Comparison of ENCODE assay signal across 1 cellular context in the genomic region with DNA sequence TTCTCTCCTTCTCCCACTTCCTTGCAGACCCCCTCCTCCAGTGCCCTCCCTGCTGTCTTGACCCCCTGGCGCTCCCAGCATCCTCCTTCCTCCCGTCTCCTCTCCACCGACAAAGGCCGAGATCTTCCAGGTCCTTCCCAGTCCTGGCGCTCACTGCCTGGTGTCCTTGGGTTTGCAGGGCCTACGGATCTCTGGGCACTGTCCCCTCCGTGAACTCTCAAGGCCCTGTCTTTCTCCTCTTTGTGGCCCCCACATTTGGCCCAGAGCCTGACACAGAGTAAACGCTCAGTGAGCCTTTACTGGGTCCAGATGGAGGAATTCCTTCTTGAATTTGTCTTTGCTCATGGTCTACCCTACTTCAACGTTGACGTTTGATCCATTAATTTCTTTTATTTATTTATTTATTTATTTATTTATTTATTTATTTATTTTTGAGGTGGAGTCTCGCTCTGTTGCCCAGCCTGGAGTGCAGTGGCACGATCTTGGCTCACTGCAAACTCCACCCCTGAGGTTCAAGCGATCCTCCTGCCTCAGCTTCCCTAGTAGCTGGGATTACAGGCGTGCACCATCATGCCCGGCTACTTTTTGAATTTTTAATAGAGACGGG.
TF ChIP-seq lines count a peak whose summit lies in the region.

No MANE protein-coding gene starts in this region.

TF ChIP-seq in K562, 482 proteins besides CTCF, POLR2A, EP300 and RAD21:
- TF ChIP-seq, protein P1, sequence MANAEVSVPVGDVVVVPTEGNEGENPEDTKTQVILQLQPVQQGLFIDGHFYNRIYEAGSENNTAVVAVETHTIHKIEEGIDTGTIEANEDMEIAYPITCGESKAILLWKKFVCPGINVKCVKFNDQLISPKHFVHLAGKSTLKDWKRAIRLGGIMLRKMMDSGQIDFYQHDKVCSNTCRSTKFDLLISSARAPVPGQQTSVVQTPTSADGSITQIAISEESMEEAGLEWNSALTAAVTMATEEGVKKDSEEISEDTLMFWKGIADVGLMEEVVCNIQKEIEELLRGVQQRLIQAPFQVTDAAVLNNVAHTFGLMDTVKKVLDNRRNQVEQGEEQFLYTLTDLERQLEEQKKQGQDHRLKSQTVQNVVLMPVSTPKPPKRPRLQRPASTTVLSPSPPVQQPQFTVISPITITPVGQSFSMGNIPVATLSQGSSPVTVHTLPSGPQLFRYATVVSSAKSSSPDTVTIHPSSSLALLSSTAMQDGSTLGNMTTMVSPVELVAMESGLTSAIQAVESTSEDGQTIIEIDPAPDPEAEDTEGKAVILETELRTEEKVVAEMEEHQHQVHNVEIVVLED (CRISPR knock-in tag; IDR thresholded peaks at IDR 0.05) = no peak
- TF ChIP-seq, protein P2, sequence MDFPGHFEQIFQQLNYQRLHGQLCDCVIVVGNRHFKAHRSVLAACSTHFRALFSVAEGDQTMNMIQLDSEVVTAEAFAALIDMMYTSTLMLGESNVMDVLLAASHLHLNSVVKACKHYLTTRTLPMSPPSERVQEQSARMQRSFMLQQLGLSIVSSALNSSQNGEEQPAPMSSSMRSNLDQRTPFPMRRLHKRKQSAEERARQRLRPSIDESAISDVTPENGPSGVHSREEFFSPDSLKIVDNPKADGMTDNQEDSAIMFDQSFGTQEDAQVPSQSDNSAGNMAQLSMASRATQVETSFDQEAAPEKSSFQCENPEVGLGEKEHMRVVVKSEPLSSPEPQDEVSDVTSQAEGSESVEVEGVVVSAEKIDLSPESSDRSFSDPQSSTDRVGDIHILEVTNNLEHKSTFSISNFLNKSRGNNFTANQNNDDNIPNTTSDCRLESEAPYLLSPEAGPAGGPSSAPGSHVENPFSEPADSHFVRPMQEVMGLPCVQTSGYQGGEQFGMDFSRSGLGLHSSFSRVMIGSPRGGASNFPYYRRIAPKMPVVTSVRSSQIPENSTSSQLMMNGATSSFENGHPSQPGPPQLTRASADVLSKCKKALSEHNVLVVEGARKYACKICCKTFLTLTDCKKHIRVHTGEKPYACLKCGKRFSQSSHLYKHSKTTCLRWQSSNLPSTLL (IDR thresholded peaks at IDR 0.05) = no peak
- TF ChIP-seq, protein P3, sequence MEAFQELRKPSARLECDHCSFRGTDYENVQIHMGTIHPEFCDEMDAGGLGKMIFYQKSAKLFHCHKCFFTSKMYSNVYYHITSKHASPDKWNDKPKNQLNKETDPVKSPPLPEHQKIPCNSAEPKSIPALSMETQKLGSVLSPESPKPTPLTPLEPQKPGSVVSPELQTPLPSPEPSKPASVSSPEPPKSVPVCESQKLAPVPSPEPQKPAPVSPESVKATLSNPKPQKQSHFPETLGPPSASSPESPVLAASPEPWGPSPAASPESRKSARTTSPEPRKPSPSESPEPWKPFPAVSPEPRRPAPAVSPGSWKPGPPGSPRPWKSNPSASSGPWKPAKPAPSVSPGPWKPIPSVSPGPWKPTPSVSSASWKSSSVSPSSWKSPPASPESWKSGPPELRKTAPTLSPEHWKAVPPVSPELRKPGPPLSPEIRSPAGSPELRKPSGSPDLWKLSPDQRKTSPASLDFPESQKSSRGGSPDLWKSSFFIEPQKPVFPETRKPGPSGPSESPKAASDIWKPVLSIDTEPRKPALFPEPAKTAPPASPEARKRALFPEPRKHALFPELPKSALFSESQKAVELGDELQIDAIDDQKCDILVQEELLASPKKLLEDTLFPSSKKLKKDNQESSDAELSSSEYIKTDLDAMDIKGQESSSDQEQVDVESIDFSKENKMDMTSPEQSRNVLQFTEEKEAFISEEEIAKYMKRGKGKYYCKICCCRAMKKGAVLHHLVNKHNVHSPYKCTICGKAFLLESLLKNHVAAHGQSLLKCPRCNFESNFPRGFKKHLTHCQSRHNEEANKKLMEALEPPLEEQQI (IDR thresholded peaks at IDR 0.05) = no peak
- TF ChIP-seq KDM5B (IDR thresholded peaks at IDR 0.05; ENCODE audit: insufficient replicate concordance, low read depth, low read length) = peak; percentile 23
